In genomic region chr18:45671366-45671765, GRCh38 we compare ENCODE assay signal across 31 cellular contexts. TPM values are rescaled to one million over a fixed set of nuclear protein-coding genes. Genes with fewer than 3 reads are reported as not detected.
A peak's percentile ranks its signal among the peaks of the same experiment; 100 is the strongest.
DNase-seq lines count a peak whose midpoint lies in the region; ATAC-seq, FAIRE-seq and TF ChIP-seq lines count a peak whose summit lies in the region.
"Had no signal": no experiment of that assay in that cellular context is flagged by ENCODE, and none has a peak within 500 bp of the region (broad histone marks: within the 10 kb centered on the region; RNA-seq: fewer than 3 reads in every experiment).

No MANE protein-coding gene starts in this region.

- H3K9me3 Mint-ChIP-seq in CD14-positive monocyte (no peaks in the 10 kb centered on the region), astrocyte (ENCODE audit: unreplicated experiment) (peaks cover 4% of the 10 kb centered on the region)
- H3K9me3 Mint-ChIP-seq in natural killer cell treated with Interleukin-12 subunit alpha and Interleukin-12 subunit beta and Interleukin-15 and Interleukin-18, amount 100 ng/mL, for 72 hours, result no peaks in the 10 kb centered on the region
- H3K9me3 Mint-ChIP-seq: dendritic cell treated with granulocyte-macrophage colony-stimulating factor and Interleukin-4, amounts not matched to agents 40 ng/mL and 50 ng/mL, for 4 days; naive thymus-derived CD4-positive, alpha-beta T cell; T-cell had no signal

- no peaks in the 10 kb centered on the region for H3K36me3 ChIP-seq in astrocyte (ENCODE audit: insufficient read depth, low read length)
- H3K36me3 ChIP-seq: BLaER1 treated with 17β-estradiol and CSF1 and Interleukin-3, amounts not matched to agents 10 nM and 100 nM; left lung; pancreas had no signal

- H3K4me3 ChIP-seq in HL-60 (replicated peaks; ENCODE audit: insufficient read depth, low read length) (no peak overlapping the region), astrocyte (ENCODE audit: insufficient read depth, low read depth, low read length) (no peak overlapping the region)
- H3K4me3 ChIP-seq: BLaER1 treated with 17β-estradiol and CSF1 and Interleukin-3, amounts not matched to agents 10 nM and 100 nM; hepatocyte; left lung; pancreas; PC-9 had no signal

- H3K27ac Mint-ChIP-seq in CD14-positive monocyte (peak overlapping the region in 5 of 7 donors; percentile 18 to 95 (median 53)), astrocyte (ENCODE audit: unreplicated experiment) (no peak overlapping the region)
- H3K27ac Mint-ChIP-seq in natural killer cell treated with Interleukin-12 subunit alpha and Interleukin-12 subunit beta and Interleukin-15 and Interleukin-18, amount 100 ng/mL, for 72 hours, result peak overlapping the region; percentile 68 to 85
- H3K27ac Mint-ChIP-seq: dendritic cell treated with granulocyte-macrophage colony-stimulating factor and Interleukin-4, amounts not matched to agents 40 ng/mL and 50 ng/mL, for 4 days had no signal

- H3K4me1 Mint-ChIP-seq in CD14-positive monocyte, result peaks cover 41% of the 10 kb centered on the region
- H3K4me1 Mint-ChIP-seq in astrocyte (ENCODE audit: low read depth, unreplicated experiment), result peaks cover 12% of the 10 kb centered on the region
- H3K4me1 Mint-ChIP-seq in natural killer cell treated with Interleukin-12 subunit alpha and Interleukin-12 subunit beta and Interleukin-15 and Interleukin-18, amount 100 ng/mL, for 72 hours (ENCODE audit: low read depth in 2 of 2), result peaks cover 45 to 49% of the 10 kb centered on the region in 2 donors

- H3K27ac ChIP-seq in HL-60 (replicated peaks) (peak overlapping the region; percentile 96), astrocyte (ENCODE audit: low read depth, low read length) (no peak overlapping the region)
- H3K27ac ChIP-seq: foreskin keratinocyte, hepatocyte, pancreas, PC-9 had no signal

- no peaks in the 10 kb centered on the region for H3K79me2 ChIP-seq in astrocyte (ENCODE audit: insufficient read depth, low read length)
- H3K79me2 ChIP-seq: hepatocyte had no signal

- H3K27me3 Mint-ChIP-seq in CD14-positive monocyte (ENCODE audit: low read depth in 3 of 3) (no peaks in the 10 kb centered on the region), astrocyte (ENCODE audit: low read depth, unreplicated experiment) (peaks cover 23% of the 10 kb centered on the region)
- no peaks in the 10 kb centered on the region for H3K27me3 Mint-ChIP-seq in natural killer cell treated with Interleukin-12 subunit alpha and Interleukin-12 subunit beta and Interleukin-15 and Interleukin-18, amount 100 ng/mL, for 72 hours
- H3K27me3 Mint-ChIP-seq: activated CD4-positive, alpha-beta T cell treated with anti-CD3 and anti-CD28 coated beads for 36 hours; dendritic cell treated with granulocyte-macrophage colony-stimulating factor and Interleukin-4, amounts not matched to agents 40 ng/mL and 50 ng/mL, for 4 days; T-cell had no signal

- peaks cover 12% of the 10 kb centered on the region for H3K4me1 ChIP-seq in astrocyte (ENCODE audit: insufficient read depth, low read length)
- H3K4me1 ChIP-seq: foreskin keratinocyte had no signal

- H3K4me3 Mint-ChIP-seq in CD14-positive monocyte (no peak overlapping the region), astrocyte (ENCODE audit: unreplicated experiment) (no peak overlapping the region)
- peak overlapping the region; percentile 32 for H3K4me3 Mint-ChIP-seq in natural killer cell treated with Interleukin-12 subunit alpha and Interleukin-12 subunit beta and Interleukin-15 and Interleukin-18, amount 100 ng/mL, for 72 hours
- H3K4me3 Mint-ChIP-seq: dendritic cell treated with granulocyte-macrophage colony-stimulating factor and Interleukin-4, amounts not matched to agents 40 ng/mL and 50 ng/mL, for 4 days had no signal

- intact Hi-C loops in CD14-positive monocyte (cut with micrococcal nuclease), result no loop called here

- FAIRE-seq in astrocyte (lab: Jason Lieb, UNC), result peak; percentile 65
- FAIRE-seq: D721Med, pancreas had no signal

- no peak for DNase-seq in CD14-positive monocyte (ENCODE audit: low spot score)
- DNase-seq in HL-60 (ENCODE audit: low read depth in 1 of 2, low spot score in 1 of 2), result no peak
- DNase-seq in astrocyte (ENCODE audit: low read depth), result no peak
- no peak for DNase-seq in natural killer cell treated with Interleukin-12 subunit alpha and Interleukin-12 subunit beta and Interleukin-15 and Interleukin-18, amount 100 ng/mL, for 72 hours (ENCODE audit: low spot score)
- no peak for DNase-seq in NCI-H2081 (lab: John Stamatoyannopoulos, UW)
- no peak for DNase-seq in SHP77 (lab: John Stamatoyannopoulos, UW)
- DNase-seq in NCI-H446 treated with DMSO at 0.1 percent for 48 hours (lab: John Stamatoyannopoulos, UW), result no peak
- DNase-seq: ACHN; activated CD4-positive, alpha-beta T cell treated with anti-CD3 and anti-CD28 coated beads for 36 hours; amygdala; foreskin keratinocyte; H7; KBM-7; left lung; naive thymus-derived CD4-positive, alpha-beta T cell; NCI-H1048; NCI-H187; NCI-H345; NCI-H82; pancreas; PC-9; right cardiac atrium; SHP77 treated with DMSO at 0.1 percent for 48 hours; substantia nigra; T-cell had no signal

- no peaks in the 10 kb centered on the region for H3K9me3 ChIP-seq in astrocyte (ENCODE audit: insufficient read depth, low read depth, low read length)
- H3K9me3 ChIP-seq: BLaER1 treated with 17β-estradiol and CSF1 and Interleukin-3, amounts not matched to agents 10 nM and 100 nM; left lung; pancreas had no signal

- H3K9ac ChIP-seq in astrocyte (ENCODE audit: low read length), result no peak overlapping the region
- H3K9ac ChIP-seq: BLaER1 treated with 17β-estradiol and CSF1 and Interleukin-3, amounts not matched to agents 10 nM and 100 nM had no signal

- no peak overlapping the region for H2AFZ ChIP-seq in astrocyte (ENCODE audit: low read depth, low read length)
- H2AFZ ChIP-seq: hepatocyte, PC-9 had no signal

- H3K36me3 Mint-ChIP-seq in CD14-positive monocyte (no peaks in the 10 kb centered on the region), astrocyte (ENCODE audit: low read depth, unreplicated experiment) (no peaks in the 10 kb centered on the region)
- no peaks in the 10 kb centered on the region for H3K36me3 Mint-ChIP-seq in natural killer cell treated with Interleukin-12 subunit alpha and Interleukin-12 subunit beta and Interleukin-15 and Interleukin-18, amount 100 ng/mL, for 72 hours
- H3K36me3 Mint-ChIP-seq: naive thymus-derived CD4-positive, alpha-beta T cell; T-cell had no signal

- ATAC-seq in natural killer cell treated with Interleukin-12 subunit alpha and Interleukin-12 subunit beta and Interleukin-15 and Interleukin-18, amount 100 ng/mL, for 72 hours, result no peak
- ATAC-seq in GM21619 (IDR thresholded peaks at IDR 0.05; ENCODE audit: unreplicated experiment), result no peak
- ATAC-seq: foreskin keratinocyte had no signal

- no peaks in the 10 kb centered on the region for H4K20me1 ChIP-seq in astrocyte (ENCODE audit: insufficient read depth, low read length)
- H4K20me1 ChIP-seq: BLaER1 treated with 17β-estradiol and CSF1 and Interleukin-3, amounts not matched to agents 10 nM and 100 nM had no signal

- H3K27me3 ChIP-seq in HL-60 (ENCODE audit: insufficient read depth, poor library complexity, severe bottlenecking), result no peaks in the 10 kb centered on the region
- H3K27me3 ChIP-seq in astrocyte (ENCODE audit: insufficient read depth, low read length), result no peaks in the 10 kb centered on the region
- H3K27me3 ChIP-seq: BLaER1 treated with 17β-estradiol and CSF1 and Interleukin-3, amounts not matched to agents 10 nM and 100 nM; hepatocyte; left lung; pancreas had no signal

- H3K4me2 ChIP-seq in astrocyte (ENCODE audit: low read length), result no peak overlapping the region
- H3K4me2 ChIP-seq: hepatocyte, PC-9 had no signal

- TF ChIP-seq CTCF in CD14-positive monocyte (IDR thresholded peaks at IDR 0.05) (no peak), HL-60 (IDR thresholded peaks at IDR 0.05; ENCODE audit: insufficient read depth, low read length) (no peak), astrocyte (IDR thresholded peaks at IDR 0.05; ENCODE audit: insufficient read depth, low read depth, low read length) (no peak)

RNA-seq across cellular contexts. Expression of gene SLC14A1, which starts 52.6 kb away (rescaled TPM):
- polyA plus RNA-seq in CD14-positive monocyte, result not detected
- total RNA-seq in astrocyte, result not detected in 2 replicates
- 1 to 10 TPM; 1.6 to 2.3 TPM for total RNA-seq in natural killer cell treated with Interleukin-12 subunit alpha and Interleukin-12 subunit beta and Interleukin-15 and Interleukin-18, amount 100 ng/mL, for 72 hours
- total RNA-seq: H7, PC-9 had no signal

RNA-seq across cellular contexts. Expression of gene SLC14A2, which starts 56.1 kb away (rescaled TPM):
- not detected for polyA plus RNA-seq in CD14-positive monocyte
- not detected in 2 replicates for total RNA-seq in astrocyte
- under 1 TPM; 0.21 to 0.36 TPM for total RNA-seq in natural killer cell treated with Interleukin-12 subunit alpha and Interleukin-12 subunit beta and Interleukin-15 and Interleukin-18, amount 100 ng/mL, for 72 hours
- total RNA-seq: foreskin keratinocyte, H7, PC-9 had no signal
- polyA plus RNA-seq: foreskin keratinocyte; naive thymus-derived CD4-positive, alpha-beta T cell; urinary bladder had no signal
